11 cellular contexts compared by ENCODE assay signal in the genomic region with DNA sequence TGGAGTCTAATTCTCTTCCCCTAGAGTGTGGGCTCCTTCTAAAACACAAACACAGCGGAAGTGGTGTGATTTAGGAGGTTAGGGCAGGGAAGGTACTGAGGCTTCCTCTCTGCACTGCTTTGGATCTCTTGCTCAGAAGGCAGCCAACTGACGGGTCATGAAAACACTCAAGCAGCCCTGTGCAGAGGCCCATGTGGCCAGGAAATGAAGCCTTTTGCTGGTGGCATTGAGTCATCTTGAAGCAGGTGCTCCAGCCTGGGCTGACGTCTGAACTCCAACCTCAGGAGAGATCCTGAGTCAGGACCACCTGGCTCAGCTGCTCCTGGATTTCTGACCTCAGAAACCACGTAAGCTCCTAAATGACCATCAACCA.
DNase-seq lines count a peak whose midpoint lies in the region; ATAC-seq lines count a peak whose summit lies in the region.
"Had no signal": no experiment of that assay in that cellular context is flagged by ENCODE, and none has a peak within 500 bp of the region (broad histone marks: within the 10 kb centered on the region; RNA-seq: fewer than 3 reads in every experiment).

No MANE protein-coding gene starts in this region.

- ATAC-seq in activated CD4-positive, CD25-positive, alpha-beta regulatory T cell treated with anti-CD3 and anti-CD28 coated beads, Interleukin-2, amount 50 U/mL, for 24 hours: peak; percentile 80 to 84
- ATAC-seq in HG03571 (IDR thresholded peaks at IDR 0.05; ENCODE audit: unreplicated experiment): no peak
- no peak for ATAC-seq in HG02840 (IDR thresholded peaks at IDR 0.05; ENCODE audit: low FRiP score, unreplicated experiment)
- no peak for ATAC-seq in GM21717 (IDR thresholded peaks at IDR 0.05; ENCODE audit: unreplicated experiment)
- ATAC-seq: left colon had no signal

- DNase-seq in LHCN-M2 (ENCODE audit: low read depth) (peak; percentile 42), NCI-H524 (lab: John Stamatoyannopoulos, UW) (no peak)
- DNase-seq in activated effector memory CD4-positive, alpha-beta T cell treated with Interleukin-2 at 50 U/mL for 16 hours: peak; percentile 60
- DNase-seq in stimulated activated CD4-positive, alpha-beta T cell treated with anti-CD3 and anti-CD28 coated beads, Interleukin-4, amount 100 ng/mL, for 24 hours: peak; percentile 29
- DNase-seq: head of caudate nucleus, left colon, spleen had no signal

Comparison
In these comparisons a context has a peak if more than half of its experiments do, and no peak if none do; other contexts are left out.
1. DNase-seq: peak in LHCN-M2 (single experiment), activated effector memory CD4-positive, alpha-beta T cell treated with Interleukin-2 at 50 U/mL for 16 hours (single experiment) and stimulated activated CD4-positive, alpha-beta T cell treated with anti-CD3 and anti-CD28 coated beads, Interleukin-4, amount 100 ng/mL, for 24 hours (single experiment); none in NCI-H524 (0 of 2).
2. ATAC-seq: peak in activated CD4-positive, CD25-positive, alpha-beta regulatory T cell treated with anti-CD3 and anti-CD28 coated beads, Interleukin-2, amount 50 U/mL, for 24 hours (2 of 2); none in HG03571 (single experiment), HG02840 (single experiment) and GM21717 (single experiment).